12 cellular contexts compared by ENCODE assay signal in genomic region chr19:13790354-13790753, GRCh38. TPM values are rescaled to one million over a fixed set of nuclear protein-coding genes. Genes with fewer than 3 reads are reported as not detected.
DNase-seq lines count a peak whose midpoint lies in the region; ATAC-seq, FAIRE-seq and TF ChIP-seq lines count a peak whose summit lies in the region.
"Had no signal": no experiment of that assay in that cellular context is flagged by ENCODE, and none has a peak within 500 bp of the region (broad histone marks: within the 10 kb centered on the region; RNA-seq: fewer than 3 reads in every experiment).

No MANE protein-coding gene starts in this region.

- H3K27me3 ChIP-seq in HepG2 (ENCODE audit: control insufficient read depth in 1 of 2, insufficient read depth in 2 of 2, low read length in 2 of 2) (no peaks in the 10 kb centered on the region), right lobe of liver (no peaks in the 10 kb centered on the region), thoracic aorta (replicated peaks; ENCODE audit: insufficient read depth) (no peaks in the 10 kb centered on the region)
- H3K27me3 ChIP-seq: breast epithelium, esophagus muscularis mucosa had no signal

- no peak overlapping the region for H2AFZ ChIP-seq in HepG2 (ENCODE audit: low read length)

- no peak for ATAC-seq in HepG2
- no peak for ATAC-seq in right lobe of liver
- ATAC-seq in thoracic aorta (ENCODE audit: insufficient number of reproducible peaks, low FRiP score, low read depth): no peak
- no peak for ATAC-seq in HG02970 (IDR thresholded peaks at IDR 0.05; ENCODE audit: low FRiP score, unreplicated experiment)

- no peak overlapping the region for H3K9ac ChIP-seq in HepG2 (ENCODE audit: insufficient read depth, low read depth, low read length)

- H3K4me2 ChIP-seq in HepG2 (ENCODE audit: low read depth, low read length): no peak overlapping the region

- no peaks in the 10 kb centered on the region for H4K20me1 ChIP-seq in HepG2 (ENCODE audit: insufficient read depth, low read length)

- no peaks in the 10 kb centered on the region for H3K9me3 ChIP-seq in HepG2 (ENCODE audit: low read length)
- H3K9me3 ChIP-seq in right lobe of liver: no peaks in the 10 kb centered on the region
- no peaks in the 10 kb centered on the region for H3K9me3 ChIP-seq in thoracic aorta
- H3K9me3 ChIP-seq: breast epithelium, esophagus muscularis mucosa had no signal

- in situ Hi-C loops in HepG2 (cut with HindIII; ENCODE audit: extremely low pct_ligation_motif_present, low pct_unique_long_range_greater_than_20kb): no loop called here

- TF ChIP-seq RAD21 in HepG2 (CRISPR knock-in tag; IDR thresholded peaks at IDR 0.05): no peak

- POLR2A ChIA-PET in HepG2 (lab: Yijun Ruan, JAX): no interaction called here

- H3K79me2 ChIP-seq in HepG2 (ENCODE audit: insufficient read depth, low read length): no peaks in the 10 kb centered on the region

- intact Hi-C loops in HepG2 (cut with micrococcal nuclease; ENCODE audit: unreplicated experiment): no loop called here
- intact Hi-C loops in right lobe of liver (cut with DNase I): no loop called here

- TF ChIP-seq POLR2A in HepG2 (IDR thresholded peaks at IDR 0.05; ENCODE audit: insufficient read depth in 1 of 2, low read depth in 2 of 2, low read length in 2 of 2) (no peak), right lobe of liver (IDR thresholded peaks at IDR 0.05) (no peak)

- FAIRE-seq in HepG2 (lab: Jason Lieb, UNC): no peak
- FAIRE-seq: islet of Langerhans had no signal

- H3K4me1 ChIP-seq in HepG2 (ENCODE audit: insufficient read depth, low read length) (peaks cover 24% of the 10 kb centered on the region), right lobe of liver (peaks cover 0 to 4% (median 0%) of the 10 kb centered on the region in 4 donors), thoracic aorta (ENCODE audit: control insufficient read depth in 1 of 2, low read depth in 2 of 2) (peaks cover 22 to 39% of the 10 kb centered on the region in 2 donors)
- H3K4me1 ChIP-seq: breast epithelium had no signal

- no peak for TF ChIP-seq EP300 in HepG2 (IDR thresholded peaks at IDR 0.05; ENCODE audit: low read depth in 2 of 2, low read length in 2 of 2)
- TF ChIP-seq EP300 in HepG2 (CRISPR knock-in tag; IDR thresholded peaks at IDR 0.05; ENCODE audit: borderline replicate concordance): no peak

- H3K36me3 ChIP-seq in HepG2 (replicated peaks in 1 of 2; ENCODE audit: control insufficient read depth in 1 of 2, insufficient read depth in 2 of 2, low read length in 2 of 2) (no peaks in the 10 kb centered on the region), right lobe of liver (no peaks in the 10 kb centered on the region), thoracic aorta (no peaks in the 10 kb centered on the region)
- H3K36me3 ChIP-seq: breast epithelium, esophagus muscularis mucosa had no signal

- CTCF ChIA-PET in HepG2 (lab: Yijun Ruan, JAX; ENCODE audit: low intra/inter-chr PET ratio, low total read pairs): no interaction called here

- WGBS in HepG2 (ENCODE audit: low lambda C conversion rate): 41% methylated on average over 8 of the region's 8 CpGs
- WGBS in right lobe of liver (ENCODE audit: insufficient coverage, low coverage, low lambda C conversion rate, missing lambda C conversion rate): 71% methylated on average over 8 of the region's 8 CpGs

- no TSS peak for BruUV-seq in HepG2 (replicated peaks; lab: Mats Ljungman, UMichigan)

- DNase-seq in HepG2 (ENCODE audit: low spot score): no peak
- DNase-seq in right lobe of liver: no peak
- DNase-seq in SIG-M5 treated with dmso at 0.1 percent for 504 hours (lab: John Stamatoyannopoulos, UW; ENCODE audit: unreplicated experiment): peak; percentile 94
- DNase-seq in choroid plexus epithelial cell (ENCODE audit: low read depth): peak; percentile 36
- DNase-seq in thoracic aorta (ENCODE audit: low spot score): no peak
- DNase-seq in NCI-H1436 (lab: John Stamatoyannopoulos, UW): no peak
- no peak for DNase-seq in SHP77 treated with DMSO at 0.1 percent for 48 hours (lab: John Stamatoyannopoulos, UW)
- DNase-seq: nephron progenitor cell had no signal

- no peak overlapping the region for H3K4me3 ChIP-seq in HepG2 (replicated peaks in 1 of 3; ENCODE audit: insufficient read depth in 1 of 3, low read depth in 2 of 3, low read length in 3 of 3)
- H3K4me3 ChIP-seq in right lobe of liver: no peak overlapping the region
- no peak overlapping the region for H3K4me3 ChIP-seq in choroid plexus epithelial cell (ENCODE audit: low read depth, low read length)
- H3K4me3 ChIP-seq in thoracic aorta: no peak overlapping the region
- H3K4me3 ChIP-seq: breast epithelium, esophagus muscularis mucosa had no signal

- no peak for TF ChIP-seq CTCF in HepG2 (CRISPR knock-in tag; IDR thresholded peaks at IDR 0.05)
- no peak for TF ChIP-seq CTCF in right lobe of liver (IDR thresholded peaks at IDR 0.05)
- no peak for TF ChIP-seq CTCF in choroid plexus epithelial cell (conservative IDR thresholded peaks at IDR 0.05; ENCODE audit: low read depth, low read length)
- no peak for TF ChIP-seq CTCF in thoracic aorta (IDR thresholded peaks at IDR 0.05)

- H3K27ac ChIP-seq in HepG2 (ENCODE audit: extremely low read length, insufficient read depth, low read length) (no peak overlapping the region), right lobe of liver (no peak overlapping the region), thoracic aorta (peak overlapping the region; percentile 87 to 92)
- H3K27ac ChIP-seq: esophagus muscularis mucosa had no signal

RNA-seq across cellular contexts. Expression of gene ZSWIM4, which starts 4.9 kb away (rescaled TPM):
- total RNA-seq in HepG2 (2016; rRNA removed; fragmentation: Illumina TruSeq; extraction: Trizol): 0.27 and 0.33 TPM in 2 replicates
- 0.10 and 0.35 TPM in 2 replicates for total RNA-seq in HepG2 (2016; cell fraction: cytosol; rRNA removed; fragmentation: Illumina TruSeq; extraction: Trizol; ENCODE audit: low read depth)
- total RNA-seq in HepG2 (2016; cell fraction: insoluble cytoplasmic fraction; rRNA removed; fragmentation: Illumina TruSeq; extraction: Trizol): 0.22 and 0.28 TPM in 2 replicates
- 0.09 and 0.14 TPM in 2 replicates for total RNA-seq in HepG2 (2016; cell fraction: membrane; rRNA removed; fragmentation: Illumina TruSeq; extraction: Trizol)
- total RNA-seq in HepG2 (2016; cell fraction: nucleus; rRNA removed; fragmentation: Illumina TruSeq; extraction: Trizol): 0.28 and 0.37 TPM in 2 replicates
- polyA plus RNA-seq in HepG2 (2011; rRNA removed): 0.86 and 1.8 TPM in 2 replicates
- 0.91 and 1.2 TPM in 2 replicates for polyA plus RNA-seq in HepG2 (2011; cell fraction: cytosol; rRNA removed)
- 3.4 and 3.5 TPM in 2 replicates for polyA plus RNA-seq in HepG2 (2011; cell fraction: nucleus; rRNA removed)
- 1.5 and 2.1 TPM in 2 replicates for polyA plus RNA-seq in HepG2 (2012)
- polyA plus RNA-seq in HepG2 (2016; cell fraction: cytosol; fragmentation: Illumina TruSeq; extraction: Trizol; ENCODE audit: low read depth): 0.02 TPM in 1 of 2 replicates, not detected in the other
- 0.38 and 0.45 TPM in 2 replicates for polyA plus RNA-seq in HepG2 (2016; cell fraction: insoluble cytoplasmic fraction; fragmentation: Illumina TruSeq; extraction: Trizol; ENCODE audit: low read depth)
- 0.14 and 0.20 TPM in 2 replicates for polyA plus RNA-seq in HepG2 (2016; cell fraction: membrane; fragmentation: Illumina TruSeq; extraction: Trizol; ENCODE audit: low read depth)
- polyA plus RNA-seq in HepG2 (2016; cell fraction: nucleus; fragmentation: Illumina TruSeq; extraction: Trizol; ENCODE audit: insufficient read depth, low read depth): 0.48 and 0.55 TPM in 2 replicates
- 1.7 and 5.3 TPM in 2 replicates for polyA minus RNA-seq in HepG2 (2011; rRNA and poly(A)+ RNA removed; ENCODE audit: low replicate concordance)
- polyA minus RNA-seq in HepG2 (2011; cell fraction: cytosol; rRNA and poly(A)+ RNA removed): 2.5 and 2.7 TPM in 2 replicates
- polyA minus RNA-seq in HepG2 (2011; cell fraction: nucleus; rRNA and poly(A)+ RNA removed): 2.1 and 2.4 TPM in 2 replicates
- 1 to 10 TPM in 5 of 6 experiments, under 1 TPM in 1; 0.98 to 3.7 (median 1.7) TPM for total RNA-seq in right lobe of liver
- total RNA-seq in thoracic aorta: 10 to 100 TPM in 1 of 2 donors, 1 to 10 TPM in 1; 9.5 to 11.8 TPM

RNA-seq across cellular contexts. Expression of gene C19orf53, which starts 16.1 kb away (rescaled TPM):
- total RNA-seq in HepG2 (2016; rRNA removed; fragmentation: Illumina TruSeq; extraction: Trizol) (127 and 129 TPM in 2 replicates), right lobe of liver (100 to 1,000 TPM in 2 of 6 experiments, 10 to 100 TPM in 4; 30.6 to 227 (median 32.8) TPM), thoracic aorta (100 to 1,000 TPM; 114 to 128 TPM)
- 100 and 107 TPM in 2 replicates for total RNA-seq in HepG2 (2016; cell fraction: cytosol; rRNA removed; fragmentation: Illumina TruSeq; extraction: Trizol; ENCODE audit: low read depth)
- 120 and 139 TPM in 2 replicates for total RNA-seq in HepG2 (2016; cell fraction: insoluble cytoplasmic fraction; rRNA removed; fragmentation: Illumina TruSeq; extraction: Trizol)
- 129 and 137 TPM in 2 replicates for total RNA-seq in HepG2 (2016; cell fraction: membrane; rRNA removed; fragmentation: Illumina TruSeq; extraction: Trizol)
- total RNA-seq in HepG2 (2016; cell fraction: nucleus; rRNA removed; fragmentation: Illumina TruSeq; extraction: Trizol): 38.1 and 46.3 TPM in 2 replicates
- polyA plus RNA-seq in HepG2 (2011; rRNA removed): 130 and 154 TPM in 2 replicates
- polyA plus RNA-seq in HepG2 (2011; cell fraction: cytosol; rRNA removed): 136 and 140 TPM in 2 replicates
- polyA plus RNA-seq in HepG2 (2011; cell fraction: nucleus; rRNA removed): 41.3 and 46.6 TPM in 2 replicates
- polyA plus RNA-seq in HepG2 (2012): 81.4 and 137 TPM in 2 replicates
- 129 and 144 TPM in 2 replicates for polyA plus RNA-seq in HepG2 (2016; cell fraction: cytosol; fragmentation: Illumina TruSeq; extraction: Trizol; ENCODE audit: low read depth)
- polyA plus RNA-seq in HepG2 (2016; cell fraction: insoluble cytoplasmic fraction; fragmentation: Illumina TruSeq; extraction: Trizol; ENCODE audit: low read depth): 157 and 159 TPM in 2 replicates
- 161 and 164 TPM in 2 replicates for polyA plus RNA-seq in HepG2 (2016; cell fraction: membrane; fragmentation: Illumina TruSeq; extraction: Trizol; ENCODE audit: low read depth)
- polyA plus RNA-seq in HepG2 (2016; cell fraction: nucleus; fragmentation: Illumina TruSeq; extraction: Trizol; ENCODE audit: insufficient read depth, low read depth): 79.1 and 91.5 TPM in 2 replicates
- 66.1 and 174 TPM in 2 replicates for polyA minus RNA-seq in HepG2 (2011; rRNA and poly(A)+ RNA removed; ENCODE audit: low replicate concordance)
- polyA minus RNA-seq in HepG2 (2011; cell fraction: cytosol; rRNA and poly(A)+ RNA removed): 29.3 and 33.8 TPM in 2 replicates
- 14.4 and 17.7 TPM in 2 replicates for polyA minus RNA-seq in HepG2 (2011; cell fraction: nucleus; rRNA and poly(A)+ RNA removed)

RNA-seq across cellular contexts. Expression of gene MRI1, which starts 26.0 kb away (rescaled TPM):
- 15.3 and 20.1 TPM in 2 replicates for total RNA-seq in HepG2 (2016; rRNA removed; fragmentation: Illumina TruSeq; extraction: Trizol)
- 2.2 and 3.3 TPM in 2 replicates for total RNA-seq in HepG2 (2016; cell fraction: cytosol; rRNA removed; fragmentation: Illumina TruSeq; extraction: Trizol; ENCODE audit: low read depth)
- total RNA-seq in HepG2 (2016; cell fraction: insoluble cytoplasmic fraction; rRNA removed; fragmentation: Illumina TruSeq; extraction: Trizol): 15.0 and 19.2 TPM in 2 replicates
- total RNA-seq in HepG2 (2016; cell fraction: membrane; rRNA removed; fragmentation: Illumina TruSeq; extraction: Trizol): 5.4 and 5.5 TPM in 2 replicates
- total RNA-seq in HepG2 (2016; cell fraction: nucleus; rRNA removed; fragmentation: Illumina TruSeq; extraction: Trizol): 16.8 and 19.8 TPM in 2 replicates
- polyA plus RNA-seq in HepG2 (2011; rRNA removed): 20.6 and 27.7 TPM in 2 replicates
- polyA plus RNA-seq in HepG2 (2011; cell fraction: cytosol; rRNA removed): 11.3 and 15.1 TPM in 2 replicates
- 130 and 140 TPM in 2 replicates for polyA plus RNA-seq in HepG2 (2011; cell fraction: nucleus; rRNA removed)
- 9.3 and 11.3 TPM in 2 replicates for polyA plus RNA-seq in HepG2 (2012)
- polyA plus RNA-seq in HepG2 (2016; cell fraction: cytosol; fragmentation: Illumina TruSeq; extraction: Trizol; ENCODE audit: low read depth): 2.0 and 2.1 TPM in 2 replicates
- polyA plus RNA-seq in HepG2 (2016; cell fraction: insoluble cytoplasmic fraction; fragmentation: Illumina TruSeq; extraction: Trizol; ENCODE audit: low read depth): 14.4 and 15.2 TPM in 2 replicates
- 3.7 TPM in 2 replicates for polyA plus RNA-seq in HepG2 (2016; cell fraction: membrane; fragmentation: Illumina TruSeq; extraction: Trizol; ENCODE audit: low read depth)
- polyA plus RNA-seq in HepG2 (2016; cell fraction: nucleus; fragmentation: Illumina TruSeq; extraction: Trizol; ENCODE audit: insufficient read depth, low read depth): 38.8 and 42.1 TPM in 2 replicates
- polyA minus RNA-seq in HepG2 (2011; rRNA and poly(A)+ RNA removed; ENCODE audit: low replicate concordance): 31.0 and 50.1 TPM in 2 replicates
- 12.0 and 12.5 TPM in 2 replicates for polyA minus RNA-seq in HepG2 (2011; cell fraction: cytosol; rRNA and poly(A)+ RNA removed)
- polyA minus RNA-seq in HepG2 (2011; cell fraction: nucleus; rRNA and poly(A)+ RNA removed): 12.9 and 13.9 TPM in 2 replicates
- 10 to 100 TPM; 14.5 to 30.5 (median 24.1) TPM for total RNA-seq in right lobe of liver
- 10 to 100 TPM; 54.6 to 63.0 TPM for total RNA-seq in thoracic aorta

Comparison
In these comparisons a context has a peak if more than half of its experiments do, and no peak if none do; other contexts are left out.
1. DNase-seq: peak in SIG-M5 treated with dmso at 0.1 percent for 504 hours (single experiment) and choroid plexus epithelial cell (single experiment); none in HepG2 (single experiment), right lobe of liver (0 of 3), thoracic aorta (single experiment), NCI-H1436 (single experiment) and SHP77 treated with DMSO at 0.1 percent for 48 hours (single experiment).
2. H3K27ac ChIP-seq: peak in thoracic aorta (2 of 2); none in HepG2 (single experiment) and right lobe of liver (0 of 3).